12 cellular contexts compared by ENCODE assay signal in genomic region chr19:32642771-32643170, GRCh38. TPM values are rescaled to one million over a fixed set of nuclear protein-coding genes. Genes with fewer than 3 reads are reported as not detected.
DNase-seq lines count a peak whose midpoint lies in the region; ATAC-seq and TF ChIP-seq lines count a peak whose summit lies in the region.
"Had no signal": no experiment of that assay in that cellular context is flagged by ENCODE, and none has a peak within 500 bp of the region (broad histone marks: within the 10 kb centered on the region; RNA-seq: fewer than 3 reads in every experiment).

No MANE protein-coding gene starts in this region.

- H3K4me3 ChIP-seq in spleen = no peak overlapping the region

- no peaks in the 10 kb centered on the region for H3K27me3 ChIP-seq in spleen (replicated peaks in 1 of 7)

- no peak for TF ChIP-seq POLR2A in spleen (IDR thresholded peaks at IDR 0.05)

- intact Hi-C loops in spleen (cut with DNase I; ENCODE audit: low total_unique reads) = no loop called here

- no peak for ATAC-seq in GM18909 (IDR thresholded peaks at IDR 0.05; ENCODE audit: poor library complexity, unreplicated experiment)
- ATAC-seq in HG02763 (IDR thresholded peaks at IDR 0.05; ENCODE audit: unreplicated experiment) = no peak

- peaks cover 0 to 14% (median 0%) of the 10 kb centered on the region in 6 donors for H3K4me1 ChIP-seq in spleen

- peaks cover 0 to 100% (median 72%) of the 10 kb centered on the region in 6 donors for H3K36me3 ChIP-seq in spleen

- TF ChIP-seq CTCF in spleen (IDR thresholded peaks at IDR 0.05 in 8 of 11, conservative IDR thresholded peaks at IDR 0.05 in 3 of 11) = no peak

- DNase-seq in activated CD4-positive, CD25-positive, alpha-beta regulatory T cell treated with anti-CD3 and anti-CD28 coated beads, Interleukin-2, amount 50 U/mL, for 72 hours = peak; percentile 66
- DNase-seq in activated T-helper 1 cell treated with Interleukin-2 at 50 U/mL for 16 hours (ENCODE audit: low read depth) = peak; percentile 39
- DNase-seq in spleen = peak; percentile 84
- peak; percentile 21 for DNase-seq in stimulated activated CD8-positive, alpha-beta memory T cell treated with anti-CD3 and anti-CD28 coated beads, Interleukin-7, amount 100 ng/mL, for 24 hours (ENCODE audit: low read depth)
- no peak for DNase-seq in DMS114 treated with DMSO at 0.1 percent for 48 hours (lab: John Stamatoyannopoulos, UW; ENCODE audit: unreplicated experiment)
- no peak for DNase-seq in GM03348 (ENCODE audit: low spot score)
- DNase-seq: COR-L47, NCI-H226, SHP77, small intestine had no signal

- WGBS in spleen, 5 donors = 72 to 89% (median 78%) methylated on average over 11 to 12 of the region's 12 CpGs

- peak overlapping the region in 1 of 8 donors; percentile 5 for H3K27ac ChIP-seq in spleen

- H3K9me3 ChIP-seq in spleen = no peaks in the 10 kb centered on the region

RNA-seq across cellular contexts. Expression of gene ANKRD27, which starts 32.2 kb away (rescaled TPM):
- 10 to 100 TPM; 24.0 to 31.7 (median 29.4) TPM for total RNA-seq in spleen
- polyA plus RNA-seq in spleen = 1 to 10 TPM; 6.5 to 9.1 (median 6.6) TPM

RNA-seq across cellular contexts. Expression of gene RGS9BP, which starts 32.9 kb away (rescaled TPM):
- under 1 TPM in 6 of 7 donors, not detected in 1; 0.16 to 0.60 (median 0.37) TPM for total RNA-seq in spleen
- polyA plus RNA-seq in spleen = under 1 TPM; 0.03 to 0.13 (median 0.04) TPM

RNA-seq across cellular contexts. Expression of gene NUDT19, which starts 48.9 kb away (rescaled TPM):
- total RNA-seq in spleen = 10 to 100 TPM in 6 of 7 donors, 1 to 10 TPM in 1; 10.0 to 18.4 (median 12.4) TPM
- polyA plus RNA-seq in spleen = 1 to 10 TPM; 4.9 to 8.0 (median 5.0) TPM

Comparison
In these comparisons a context has a peak if more than half of its experiments do, and no peak if none do; other contexts are left out.
1. DNase-seq: peak in activated CD4-positive, CD25-positive, alpha-beta regulatory T cell treated with anti-CD3 and anti-CD28 coated beads, Interleukin-2, amount 50 U/mL, for 72 hours (single experiment), activated T-helper 1 cell treated with Interleukin-2 at 50 U/mL for 16 hours (single experiment), spleen (single experiment) and stimulated activated CD8-positive, alpha-beta memory T cell treated with anti-CD3 and anti-CD28 coated beads, Interleukin-7, amount 100 ng/mL, for 24 hours (single experiment); none in DMS114 treated with DMSO at 0.1 percent for 48 hours (single experiment) and GM03348 (single experiment).